In genomic region chr17:385195-385835, GRCh38 we compare ENCODE assay signal across 8 cellular contexts. TPM values are rescaled to one million over a fixed set of nuclear protein-coding genes. Genes with fewer than 3 reads are reported as not detected.
DNase-seq lines count a peak whose midpoint lies in the region; ATAC-seq and TF ChIP-seq lines count a peak whose summit lies in the region.

No MANE protein-coding gene starts in this region.

- peak overlapping the region; percentile 80 for H3K4me2 ChIP-seq in PC-3 (ENCODE audit: low read length)

- no peaks in the 10 kb centered on the region for H3K27me3 ChIP-seq in PC-3 (ENCODE audit: low read length)
- H3K27me3 ChIP-seq in breast epithelium: no peaks in the 10 kb centered on the region
- H3K27me3 ChIP-seq in testis: no peaks in the 10 kb centered on the region

- H3K36me3 ChIP-seq in PC-3 (ENCODE audit: low read depth, low read length): no peaks in the 10 kb centered on the region
- H3K36me3 ChIP-seq in breast epithelium: no peaks in the 10 kb centered on the region
- no peaks in the 10 kb centered on the region for H3K36me3 ChIP-seq in testis (ENCODE audit: low read depth, missing control alignments)

- H3K4me1 ChIP-seq in PC-3 (ENCODE audit: insufficient read depth, low read length): no peaks in the 10 kb centered on the region; the same call in 1 of the 2 replicates
- H3K4me1 ChIP-seq in breast epithelium: no peaks in the 10 kb centered on the region
- H3K4me1 ChIP-seq in testis: peaks cover 5% of the 10 kb centered on the region

- no peaks in the 10 kb centered on the region for H3F3A ChIP-seq in PC-3 (ENCODE audit: low read length, unreplicated experiment)

- H3K9ac ChIP-seq in PC-3 (ENCODE audit: low read length): peak overlapping the region; percentile 53

- no TSS peak for BruUV-seq in PC-3 (replicated peaks; lab: Mats Ljungman, UMichigan)

- no peak for TF ChIP-seq POLR2A in breast epithelium (IDR thresholded peaks at IDR 0.05)
- no peak for TF ChIP-seq POLR2A in testis (IDR thresholded peaks at IDR 0.05)

- H4K20me1 ChIP-seq in PC-3 (ENCODE audit: low read length): no peaks in the 10 kb centered on the region

- no peaks in the 10 kb centered on the region for H3K9me2 ChIP-seq in PC-3 (replicated peaks; ENCODE audit: low read length)

- DNase-seq in GM10266 (ENCODE audit: extremely low spot score) (peak; percentile 57), PC-3 (peak; percentile 13), breast epithelium (ENCODE audit: low spot score in 2 of 2) (no peak), left lobe of liver (ENCODE audit: low spot score) (peak; percentile 54), testis (no peak), SKM-1 (lab: John Stamatoyannopoulos, UW; ENCODE audit: unreplicated experiment) (no peak)

- no peaks in the 10 kb centered on the region for H3K79me2 ChIP-seq in PC-3 (ENCODE audit: low read length)

- H3K4me3 ChIP-seq in PC-3 (ENCODE audit: low read length) (peak overlapping the region; percentile 59), breast epithelium (peak overlapping the region; percentile 49 to 86 (median 62)), testis (peak overlapping the region; percentile 60 to 62)

- intact Hi-C loops in PC-3 (cut with micrococcal nuclease): no loop called here
- intact Hi-C loops in breast epithelium (cut with DNase I; ENCODE audit: low total_unique reads): no loop called here
- intact Hi-C loops in testis (cut with DNase I; ENCODE audit: low total_unique reads): no loop called here

- peak overlapping the region; percentile 57; the same call in 1 of the 2 replicates for H2AFZ ChIP-seq in PC-3 (ENCODE audit: low read length)

- POLR2A ChIA-PET in PC-3 (lab: Charles Lee; ENCODE audit: unreplicated experiment): no interaction called here

- TF ChIP-seq CTCF in GM10266 (IDR thresholded peaks at IDR 0.05; ENCODE audit: control insufficient read depth, insufficient read depth, low read depth, missing control alignments): no peak
- TF ChIP-seq CTCF in PC-3 (conservative IDR thresholded peaks at IDR 0.05; ENCODE audit: low read depth, low read length): no peak
- no peak for TF ChIP-seq CTCF in breast epithelium (IDR thresholded peaks at IDR 0.05)
- no peak for TF ChIP-seq CTCF in testis (IDR thresholded peaks at IDR 0.05)

- no peak overlapping the region for H3K27ac ChIP-seq in PC-3 (ENCODE audit: low read length)
- peak overlapping the region in 1 of 2 donors; percentile 80 for H3K27ac ChIP-seq in breast epithelium
- H3K27ac ChIP-seq in testis: no peak overlapping the region

- H3K9me3 ChIP-seq in PC-3 (ENCODE audit: low read length) (no peaks in the 10 kb centered on the region), breast epithelium (no peaks in the 10 kb centered on the region), testis (no peaks in the 10 kb centered on the region)

- 1% methylated on average over 35 of the region's 69 CpGs; no CpG with 5 or more reads in 1 of the 2 donors for WGBS in testis, 2 donors

- ATAC-seq in PC-3 (peak; percentile 47), left lobe of liver (peak; percentile 47), HG03159 (IDR thresholded peaks at IDR 0.05; ENCODE audit: unreplicated experiment) (no peak), GM18861 (IDR thresholded peaks at IDR 0.05; ENCODE audit: unreplicated experiment) (no peak)

- CTCF ChIA-PET in PC-3 (lab: Charles Lee): interaction anchor here (0.7 kb wide), 1 partner anchor 181 kb away, joined by 9 read pairs; no protein-coding TSS in a partner anchor

RNA-seq across cellular contexts. Expression of gene RPH3AL, which starts 32.7 kb away (rescaled TPM):
- total RNA-seq in PC-3 (2014; rRNA removed): 24.9 and 30.8 TPM in 2 replicates
- total RNA-seq in breast epithelium: 10 to 100 TPM in 2 of 3 donors, 1 to 10 TPM in 1; 9.6 to 15.7 (median 15.4) TPM
- 87.4 TPM for total RNA-seq in left lobe of liver
- total RNA-seq in testis: 10 to 100 TPM in 1 of 2 donors, 1 to 10 TPM in 1; 6.5 to 13.5 TPM
- polyA plus RNA-seq in testis (ENCODE audit: insufficient read depth, low read depth, low replicate concordance): 4.4 TPM

Comparison
In these comparisons a context has a peak if more than half of its experiments do, and no peak if none do; other contexts are left out.
1. DNase-seq: peak in GM10266 (single experiment), PC-3 (single experiment) and left lobe of liver (single experiment); none in breast epithelium (0 of 2), testis (single experiment) and SKM-1 (single experiment).
2. ATAC-seq: peak in PC-3 (single experiment) and left lobe of liver (single experiment); none in HG03159 (single experiment) and GM18861 (single experiment).
3. Peak in every context shown above with its lines, with median percentiles within 50 percentile points of each other: H3K4me3 ChIP-seq.